Comparison of ENCODE assay signal across 12 cellular contexts in the genomic region with DNA sequence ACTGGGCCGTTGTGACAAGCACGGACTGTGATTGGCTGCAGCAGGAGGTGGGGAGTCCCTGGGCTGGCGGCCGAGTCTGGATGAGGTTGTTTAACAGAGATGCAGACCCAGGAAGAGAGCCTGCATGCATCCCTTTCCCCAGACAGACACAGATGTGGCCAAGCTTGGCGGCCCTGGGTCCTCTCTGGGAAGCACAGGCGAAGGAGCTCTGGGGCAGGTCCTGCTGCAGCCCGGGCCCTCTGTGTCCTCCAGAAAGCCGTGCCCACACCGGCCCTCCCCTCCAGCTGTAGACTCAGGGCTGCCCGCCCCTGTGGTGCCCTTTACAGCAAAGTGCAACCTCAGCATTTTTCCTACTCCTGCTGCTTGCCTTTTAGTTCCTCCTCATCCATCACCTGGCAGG.
DNase-seq lines count a peak whose midpoint lies in the region; FAIRE-seq and TF ChIP-seq lines count a peak whose summit lies in the region.
"Had no signal": no experiment of that assay in that cellular context is flagged by ENCODE, and none has a peak within 500 bp of the region (broad histone marks: within the 10 kb centered on the region; RNA-seq: fewer than 3 reads in every experiment).

No MANE protein-coding gene starts in this region.

- H3K9me3 ChIP-seq in H1 (ENCODE audit: insufficient read depth in 2 of 2, low read depth in 1 of 2, low read length in 1 of 2): no peaks in the 10 kb centered on the region
- no peaks in the 10 kb centered on the region for H3K9me3 ChIP-seq in thyroid gland

- peaks cover 4 to 16% (median 11%) of the 10 kb centered on the region in 4 experiments for H3K4me1 ChIP-seq in H1 (replicated peaks in 1 of 4; ENCODE audit: control insufficient read depth in 3 of 4, insufficient read depth in 4 of 4, low read length in 3 of 4)
- H3K4me1 ChIP-seq in thyroid gland: peaks cover 3 to 12% of the 10 kb centered on the region in 2 donors
- H3K4me1 ChIP-seq: foreskin keratinocyte had no signal

- CTCF ChIA-PET in H1 (lab: Charles Lee; ENCODE audit: partially characterized antibody): interaction anchor here (0.7 to 3.8 kb wide), 6 partner anchors 8 to 604 kb away, joined by 3 to 19 read pairs (median 4); no protein-coding TSS in a partner anchor

- no peak overlapping the region for H3K14ac ChIP-seq in H1 (ENCODE audit: insufficient read length)

- no peak overlapping the region; the same call in 1 of the 2 replicates for H3K18ac ChIP-seq in H1 (ENCODE audit: extremely low read depth, low read length)

- DNase-seq in NCI-H2227 treated with DMSO at 0.1 percent for 48 hours (lab: John Stamatoyannopoulos, UW): peak; percentile 91
- DNase-seq in H1 (ENCODE audit: low read depth in 1 of 2, low spot score in 2 of 2): peak in 1 of 2 experiments; percentile 61
- DNase-seq in midbrain (lab: John Stamatoyannopoulos, UW): peak; percentile 88
- peak; percentile 19 to 26 for DNase-seq in thyroid gland
- no peak for DNase-seq in dedifferentiated amniotic fluid mesenchymal stem cell (ENCODE audit: extremely low spot score)
- no peak for DNase-seq in activated CD4-positive, alpha-beta T cell treated with anti-CD3 and anti-CD28 coated beads, Interleukin-2, amount 50 U/mL, for 1 hour
- no peak for DNase-seq in GM19240 (ENCODE audit: insufficient read length, low spot score)
- no peak for DNase-seq in stimulated activated CD4-positive, alpha-beta T cell treated with anti-CD3 and anti-CD28 coated beads, Interleukin-4, amount 100 ng/mL, for 1 hour
- DNase-seq: activated CD4-positive, alpha-beta T cell treated with anti-CD3 and anti-CD28 coated beads for 36 hours; foreskin keratinocyte had no signal

- H4K8ac ChIP-seq in H1 (ENCODE audit: extremely low read depth, insufficient read depth, low read length): 0 out of 2 replicates have a peak overlapping the region, but pooled peaks have one; percentile 4

- no peak overlapping the region for H2BK20ac ChIP-seq in H1 (ENCODE audit: low read length)

- H4K91ac ChIP-seq in H1 (replicated peaks; ENCODE audit: insufficient read length, low read length): no peak overlapping the region

- H3K36me3 ChIP-seq in H1 (ENCODE audit: control insufficient read depth in 2 of 4, insufficient read depth in 4 of 4, low read length in 3 of 4): no peaks in the 10 kb centered on the region
- H3K36me3 ChIP-seq in thyroid gland: no peaks in the 10 kb centered on the region

- no peak overlapping the region for H4K5ac ChIP-seq in H1 (ENCODE audit: insufficient read length, low read depth, low read length)

- H3K4ac ChIP-seq in H1 (replicated peaks; ENCODE audit: insufficient read length, low read depth, low read length): no peak overlapping the region

- H2BK5ac ChIP-seq in H1 (ENCODE audit: low read depth, low read length): no peak overlapping the region

- TF ChIP-seq EP300 in H1 (IDR thresholded peaks at IDR 0.05; ENCODE audit: borderline replicate concordance in 1 of 2, low read depth in 2 of 2, low read length in 2 of 2): no peak

- no peaks in the 10 kb centered on the region for H3K27me3 ChIP-seq in H1 (replicated peaks in 1 of 4; ENCODE audit: control insufficient read depth in 3 of 4, extremely low read depth in 1 of 4, insufficient read depth in 3 of 4, low read length in 3 of 4)
- H3K27me3 ChIP-seq in thyroid gland: no peaks in the 10 kb centered on the region
- H3K27me3 ChIP-seq: foreskin keratinocyte had no signal

- H3K23me2 ChIP-seq in H1 (ENCODE audit: low read depth, low read length): no peaks in the 10 kb centered on the region

- H2BK120ac ChIP-seq in H1 (replicated peaks; ENCODE audit: low read depth, low read length): no peak overlapping the region

- intact Hi-C loops in thyroid gland (cut with DNase I): no loop called here

- TF ChIP-seq POLR2A in H1 (IDR thresholded peaks at IDR 0.05; ENCODE audit: control extremely low read depth in 1 of 2, low read depth in 2 of 2, low read length in 2 of 2): no peak
- no peak for TF ChIP-seq POLR2A in thyroid gland (IDR thresholded peaks at IDR 0.05)

- POLR2A ChIA-PET in H1 (lab: Charles Lee; ENCODE audit: partially characterized antibody): no interaction called here

- H3K79me2 ChIP-seq in H1 (ENCODE audit: control insufficient read depth in 1 of 2, insufficient read depth in 2 of 2, low read length in 2 of 2): peaks cover 0 to 3% of the 10 kb centered on the region in 2 experiments; a peak in 2 of 4 replicates

- TF ChIP-seq RAD21 in H1 (IDR thresholded peaks at IDR 0.05 in 1 of 2, conservative IDR thresholded peaks at IDR 0.05 in 1 of 2; ENCODE audit: low read depth in 2 of 2, low read length in 2 of 2): no peak

- WGBS in H1 (ENCODE audit: extremely low coverage in 1 of 2, insufficient coverage in 1 of 2, insufficient read length in 1 of 2, insufficient replicate concordance in 2 of 2, low coverage in 1 of 2, low lambda C conversion rate in 2 of 2, missing lambda C conversion rate in 1 of 2), 2 experiments: 65% methylated on average over 9 of the region's 10 CpGs; no CpG with 5 or more reads in 1 of the 2 experiments
- 50 to 53% methylated on average over 9 to 10 of the region's 10 CpGs for WGBS in thyroid gland, 2 donors

- no peak overlapping the region for H3K9ac ChIP-seq in H1 (replicated peaks in 1 of 4; ENCODE audit: extremely low read depth in 1 of 4, low read depth in 3 of 4, low read length in 3 of 4)

- no peak overlapping the region for H3K56ac ChIP-seq in H1 (replicated peaks; ENCODE audit: insufficient read length, low read depth, low read length)

- no peak overlapping the region for H2BK12ac ChIP-seq in H1 (ENCODE audit: low read depth, low read length)

- H3K79me1 ChIP-seq in H1 (ENCODE audit: low read depth, low read length): no peaks in the 10 kb centered on the region

- H2AFZ ChIP-seq in H1 (ENCODE audit: low read length): no peak overlapping the region

- TF ChIP-seq CTCF in H1 (IDR thresholded peaks at IDR 0.05; ENCODE audit: control extremely low read depth in 1 of 3, insufficient read depth in 1 of 3, low read depth in 1 of 3, low read length in 3 of 3) (no peak), thyroid gland (IDR thresholded peaks at IDR 0.05) (no peak)

- H3K27ac ChIP-seq in H1 (ENCODE audit: low read depth, low read length) (no peak overlapping the region), thyroid gland (no peak overlapping the region)
- H3K27ac ChIP-seq: foreskin keratinocyte had no signal

- H3K4me2 ChIP-seq in H1 (ENCODE audit: insufficient read depth in 1 of 2, low read depth in 2 of 2, low read length in 2 of 2): peak overlapping the region in 1 of 2 experiments; percentile 15; a peak in 1 of 4 replicates

- H3K4me3 ChIP-seq in H1 (ENCODE audit: extremely low read depth in 1 of 4, insufficient read depth in 2 of 4, low read depth in 3 of 4, low read length in 4 of 4) (no peak overlapping the region), thyroid gland (replicated peaks in 1 of 3) (no peak overlapping the region)

- no peak for FAIRE-seq in H1 (lab: Jason Lieb, UNC)
- FAIRE-seq: D721Med, GM12892 had no signal

- no peak overlapping the region for H3K23ac ChIP-seq in H1 (ENCODE audit: insufficient read length)

- peak overlapping the region; percentile 46; the same call in 1 of the 2 replicates for H2BK15ac ChIP-seq in H1 (ENCODE audit: low read length)

- peaks cover 0 to 3% of the 10 kb centered on the region in 2 experiments for H4K20me1 ChIP-seq in H1 (replicated peaks in 1 of 2; ENCODE audit: control insufficient read depth in 1 of 2, insufficient read depth in 2 of 2, low read length in 2 of 2)

- H2AK5ac ChIP-seq in H1 (ENCODE audit: low read depth, low read length): 0 out of 2 replicates have a peak overlapping the region, but pooled peaks have one; percentile 8

TF ChIP-seq in H1, 55 proteins besides CTCF, POLR2A, EP300 and RAD21:
- TF ChIP-seq JUN (IDR thresholded peaks at IDR 0.05; ENCODE audit: low read depth, low read length) (no peak), KDM5A (IDR thresholded peaks at IDR 0.05; ENCODE audit: low read length) (no peak), SIRT6 (IDR thresholded peaks at IDR 0.05; ENCODE audit: low read length) (no peak), FOSL1 (IDR thresholded peaks at IDR 0.05; ENCODE audit: insufficient read depth, low read depth, low read length) (no peak), MAFK (IDR thresholded peaks at IDR 0.05; ENCODE audit: low read depth, low read length) (peak; percentile 98), E2F6 (IDR thresholded peaks at IDR 0.05) (no peak)

Comparison
In these comparisons a context has a peak if more than half of its experiments do, and no peak if none do; other contexts are left out.
1. DNase-seq: peak in NCI-H2227 treated with DMSO at 0.1 percent for 48 hours (single experiment), midbrain (single experiment) and thyroid gland (2 of 2); none in dedifferentiated amniotic fluid mesenchymal stem cell (single experiment), activated CD4-positive, alpha-beta T cell treated with anti-CD3 and anti-CD28 coated beads, Interleukin-2, amount 50 U/mL, for 1 hour (single experiment), GM19240 (single experiment) and stimulated activated CD4-positive, alpha-beta T cell treated with anti-CD3 and anti-CD28 coated beads, Interleukin-4, amount 100 ng/mL, for 1 hour (single experiment).